1 cellular context compared by ENCODE assay signal in the genomic region with DNA sequence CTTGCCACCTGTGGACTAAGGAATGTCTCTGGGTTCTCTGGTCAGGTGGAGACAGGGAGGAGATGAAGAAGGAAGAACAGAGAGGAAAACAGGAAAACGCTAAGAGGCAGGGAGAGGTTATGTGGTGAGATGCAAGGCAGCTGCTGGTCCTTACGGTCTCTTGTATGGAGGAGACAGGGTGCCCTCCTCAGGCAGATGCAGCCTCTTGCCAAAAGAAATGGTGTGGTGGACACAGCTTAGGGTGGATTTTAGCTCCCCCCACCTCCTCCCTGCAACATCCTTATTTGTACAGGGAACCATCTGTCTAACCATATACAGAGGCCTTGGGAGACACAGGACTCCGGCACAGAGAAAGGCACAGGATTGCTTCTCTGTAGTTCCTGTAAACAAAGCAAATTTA.
TF ChIP-seq lines count a peak whose summit lies in the region.

No MANE protein-coding gene starts in this region.

TF ChIP-seq in K562, 482 proteins besides CTCF, POLR2A, EP300 and RAD21:
- TF ChIP-seq, protein P1, sequence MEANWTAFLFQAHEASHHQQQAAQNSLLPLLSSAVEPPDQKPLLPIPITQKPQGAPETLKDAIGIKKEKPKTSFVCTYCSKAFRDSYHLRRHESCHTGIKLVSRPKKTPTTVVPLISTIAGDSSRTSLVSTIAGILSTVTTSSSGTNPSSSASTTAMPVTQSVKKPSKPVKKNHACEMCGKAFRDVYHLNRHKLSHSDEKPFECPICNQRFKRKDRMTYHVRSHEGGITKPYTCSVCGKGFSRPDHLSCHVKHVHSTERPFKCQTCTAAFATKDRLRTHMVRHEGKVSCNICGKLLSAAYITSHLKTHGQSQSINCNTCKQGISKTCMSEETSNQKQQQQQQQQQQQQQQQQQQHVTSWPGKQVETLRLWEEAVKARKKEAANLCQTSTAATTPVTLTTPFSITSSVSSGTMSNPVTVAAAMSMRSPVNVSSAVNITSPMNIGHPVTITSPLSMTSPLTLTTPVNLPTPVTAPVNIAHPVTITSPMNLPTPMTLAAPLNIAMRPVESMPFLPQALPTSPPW (CRISPR knock-in tag; IDR thresholded peaks at IDR 0.05): peak; percentile 30; the same call in 1 of the 2 replicates
- peak; percentile 26; the same call in 1 of the 2 replicates for TF ChIP-seq CTBP1 (IDR thresholded peaks at IDR 0.05; ENCODE audit: borderline replicate concordance)
- no peak for TF ChIP-seq ZNF124 (CRISPR knock-in tag; IDR thresholded peaks at IDR 0.05)
- TF ChIP-seq SMC3 (conservative IDR thresholded peaks at IDR 0.05; ENCODE audit: insufficient read depth, low read depth, low read length): 0 out of 2 replicates have a peak, but pooled peaks have one; percentile 15
- peak; percentile 64; the same call in 1 of the 2 replicates for TF ChIP-seq ZNF740 (CRISPR knock-in tag; IDR thresholded peaks at IDR 0.05)
- TF ChIP-seq ZNF740 (tag; IDR thresholded peaks at IDR 0.05): no peak
